20 cellular contexts compared by ENCODE assay signal in the genomic region with DNA sequence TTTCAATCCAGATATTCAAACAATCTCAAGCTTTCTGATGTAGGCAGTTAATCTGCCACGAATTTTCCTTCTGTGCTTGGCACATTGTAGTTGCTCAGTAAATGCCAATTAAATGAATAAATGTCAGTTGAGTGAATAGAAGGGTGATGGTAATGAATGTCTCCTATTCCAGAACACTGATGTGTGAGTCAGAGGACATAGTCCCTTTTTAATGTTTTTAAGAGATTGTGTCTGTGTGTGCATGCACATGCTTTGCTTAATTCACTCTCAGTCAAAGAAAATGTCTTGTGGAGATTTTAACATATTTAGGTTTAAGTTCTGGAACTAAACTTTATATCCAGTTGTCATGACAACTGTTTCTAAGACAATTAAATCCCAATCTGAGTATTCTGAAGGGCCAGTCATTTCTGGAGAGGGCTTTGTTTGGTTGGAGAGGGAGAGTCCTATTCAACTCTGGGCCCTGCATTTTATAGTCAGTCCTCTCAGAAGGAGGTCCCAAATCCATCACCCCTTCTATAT.
"Had no signal": no experiment of that assay in that cellular context is flagged by ENCODE, and none has a peak within 500 bp of the region (broad histone marks: within the 10 kb centered on the region; RNA-seq: fewer than 3 reads in every experiment).

No MANE protein-coding gene starts in this region.

- H3K27me3 ChIP-seq: esophagus squamous epithelium, gastroesophageal sphincter, heart right ventricle, tibial nerve had no signal

- H3K4me3 ChIP-seq: esophagus squamous epithelium, gastroesophageal sphincter, heart right ventricle, left ventricle myocardium inferior, tibial nerve had no signal

- H3K27ac ChIP-seq: esophagus squamous epithelium, gastroesophageal sphincter, heart right ventricle, left ventricle myocardium inferior, tibial nerve had no signal

- H3K9me3 ChIP-seq: esophagus squamous epithelium, gastroesophageal sphincter, heart right ventricle, left ventricle myocardium inferior, tibial nerve had no signal

- H3K36me3 ChIP-seq: esophagus squamous epithelium, gastroesophageal sphincter, heart right ventricle, left ventricle myocardium inferior, tibial nerve had no signal

- ATAC-seq: activated CD8-positive, alpha-beta T cell treated with anti-CD3 and anti-CD28 coated beads for 36 hours; activated naive CD8-positive, alpha-beta T cell treated with anti-CD3 and anti-CD28 coated beads, Interleukin-2, amount 50 U/mL, for 24 hours; gastroesophageal sphincter; heart right ventricle; stimulated activated naive CD8-positive, alpha-beta T cell treated with anti-CD3 and anti-CD28 coated beads, Interleukin-15, Interleukin-2, amounts not matched to agents 100 U/mL and 50 U/mL, for 24 hours had no signal

- DNase-seq: activated CD4-positive, alpha-beta T cell treated with anti-CD3 and anti-CD28 coated beads, Interleukin-2, amount 10 ng/mL, durations not matched to agents 24 days and 14 days; activated CD4-positive, CD25-positive, alpha-beta regulatory T cell; activated CD8-positive, alpha-beta T cell treated with anti-CD3 and anti-CD28 coated beads for 36 hours; activated naive CD4-positive, alpha-beta T cell treated with anti-CD3 and anti-CD28 coated beads, Interleukin-2, amount 10 ng/mL, durations not matched to agents 7 days and 5 days; activated naive CD8-positive, alpha-beta T cell treated with anti-CD3 and anti-CD28 coated beads, Interleukin-2, amount 50 U/mL, for 24 hours; activated T-cell treated with anti-CD3 and anti-CD28 coated beads, Interleukin-2, amount 50 U/mL, for 24 hours; anterior cingulate cortex; cerebellar nuclear complex; cortex of kidney; effector CD4-positive, alpha-beta T cell; esophagus squamous epithelium; heart right ventricle; kidney glomerular epithelial cell; left ventricle myocardium inferior; stimulated activated CD4-positive, alpha-beta T cell treated with anti-CD3 and anti-CD28 coated beads, Interleukin-2, amount 100 ng/mL, for 24 hours; stimulated activated naive CD8-positive, alpha-beta T cell treated with anti-CD3 and anti-CD28 coated beads, Interleukin-15, Interleukin-2, amounts not matched to agents 100 U/mL and 50 U/mL, for 24 hours; T-helper 1 cell; T1000 had no signal

- H3K4me1 ChIP-seq: esophagus squamous epithelium, gastroesophageal sphincter, tibial nerve had no signal
